In genomic region chr11:14259186-14259784, GRCh38 we compare ENCODE assay signal across 24 cellular contexts.
DNase-seq lines count a peak whose midpoint lies in the region; ATAC-seq and TF ChIP-seq lines count a peak whose summit lies in the region.
"Had no signal": no experiment of that assay in that cellular context is flagged by ENCODE, and none has a peak within 500 bp of the region (broad histone marks: within the 10 kb centered on the region; RNA-seq: fewer than 3 reads in every experiment).

No MANE protein-coding gene starts in this region.

- TF ChIP-seq CTCF in WTC11 (IDR thresholded peaks at IDR 0.05) (no peak), esophagus muscularis mucosa (IDR thresholded peaks at IDR 0.05) (no peak)

- H3K4me1 ChIP-seq in esophagus muscularis mucosa = peaks cover 0 to 15% (median 8%) of the 10 kb centered on the region in 4 donors
- no peaks in the 10 kb centered on the region for H3K4me1 ChIP-seq in SJCRH30

- H3K27me3 ChIP-seq in esophagus muscularis mucosa (peaks cover 0 to 22% (median 0%) of the 10 kb centered on the region in 4 donors), SJCRH30 (no peaks in the 10 kb centered on the region)

- H3K9me3 Mint-ChIP-seq in WTC11 = peaks cover 22% of the 10 kb centered on the region
- H3K9me3 Mint-ChIP-seq in stimulated activated effector memory CD8-positive, alpha-beta T cell treated with anti-CD3 and anti-CD28 coated beads, Interleukin-12 subunit alpha, Interleukin-12 subunit beta, amount 100 ng/mL, for 72 hours = no peaks in the 10 kb centered on the region
- H3K9me3 Mint-ChIP-seq: activated CD4-positive, alpha-beta T cell treated with anti-CD3 and anti-CD28 coated beads, Interleukin-2, amount 10 ng/mL, durations not matched to agents 24 days and 14 days; brain; CD8-positive, alpha-beta T cell had no signal

- ATAC-seq in WTC11 (peak; percentile 28), HG03175 (IDR thresholded peaks at IDR 0.05; ENCODE audit: unreplicated experiment) (no peak)
- ATAC-seq in stimulated activated effector memory CD8-positive, alpha-beta T cell treated with anti-CD3 and anti-CD28 coated beads, Interleukin-12 subunit alpha, Interleukin-12 subunit beta, amount 100 ng/mL, for 72 hours = no peak
- ATAC-seq: CD8-positive, alpha-beta T cell; naive thymus-derived CD4-positive, alpha-beta T cell had no signal

- H3K9me3 ChIP-seq in esophagus muscularis mucosa (no peaks in the 10 kb centered on the region), SJCRH30 (replicated peaks) (no peaks in the 10 kb centered on the region)

- intact Hi-C loops in esophagus muscularis mucosa (cut with DNase I) = no loop called here

- DNase-seq in NCI-H2227 (lab: John Stamatoyannopoulos, UW; ENCODE audit: unreplicated experiment) (peak; percentile 14), NCI-H2227 treated with DMSO at 0.1 percent for 48 hours (lab: John Stamatoyannopoulos, UW) (no peak), WTC11 (ENCODE audit: low spot score) (peak; percentile 38), esophagus muscularis mucosa (ENCODE audit: extremely low spot score) (peak; percentile 57), SJCRH30 (no peak)
- no peak for DNase-seq in stimulated activated effector memory CD8-positive, alpha-beta T cell treated with anti-CD3 and anti-CD28 coated beads, Interleukin-12 subunit alpha, Interleukin-12 subunit beta, amount 100 ng/mL, for 72 hours (ENCODE audit: low spot score in 2 of 2)
- no peak for DNase-seq in activated CD8-positive, alpha-beta memory T cell treated with anti-CD3 and anti-CD28 coated beads, Interleukin-2, amount 50 U/mL, for 4 hours
- DNase-seq: activated CD4-positive, alpha-beta T cell treated with anti-CD3 and anti-CD28 coated beads, Interleukin-2, amount 10 ng/mL, durations not matched to agents 24 days and 14 days; activated T-cell treated with anti-CD3 and anti-CD28 coated beads, Interleukin-2, amount 50 U/mL, for 48 hours; AML-193; CD8-positive, alpha-beta T cell; GDM1; kidney; midbrain; naive thymus-derived CD4-positive, alpha-beta T cell; NCI-H1105; NCI-H2029 treated with DMSO at 0.1 percent for 48 hours; occipital lobe; PC-3; stimulated activated naive CD4-positive, alpha-beta T cell treated with Interleukin-2 at 50 U/mL for 16 hours; T-helper 2 cell had no signal

- no peak for TF ChIP-seq POLR2A in esophagus muscularis mucosa (IDR thresholded peaks at IDR 0.05; ENCODE audit: low read depth)

- POLR2A ChIA-PET in WTC11 (lab: Charles Lee) = interaction anchor here (0.7 kb wide), 1 partner anchor 154 kb away, joined by 3 read pairs; no protein-coding TSS in a partner anchor

- H3K36me3 Mint-ChIP-seq in WTC11 = peaks cover 20% of the 10 kb centered on the region
- H3K36me3 Mint-ChIP-seq in stimulated activated effector memory CD8-positive, alpha-beta T cell treated with anti-CD3 and anti-CD28 coated beads, Interleukin-12 subunit alpha, Interleukin-12 subunit beta, amount 100 ng/mL, for 72 hours = no peaks in the 10 kb centered on the region
- H3K36me3 Mint-ChIP-seq: brain had no signal

- H3K27me3 Mint-ChIP-seq in WTC11 (ENCODE audit: low read depth) = peaks cover 16% of the 10 kb centered on the region
- H3K27me3 Mint-ChIP-seq: activated CD4-positive, alpha-beta T cell treated with anti-CD3 and anti-CD28 coated beads, Interleukin-2, amount 10 ng/mL, durations not matched to agents 24 days and 14 days had no signal

- no peak overlapping the region for H3K27ac Mint-ChIP-seq in WTC11
- H3K27ac Mint-ChIP-seq in stimulated activated effector memory CD8-positive, alpha-beta T cell treated with anti-CD3 and anti-CD28 coated beads, Interleukin-12 subunit alpha, Interleukin-12 subunit beta, amount 100 ng/mL, for 72 hours = peak overlapping the region; percentile 63
- H3K27ac Mint-ChIP-seq: activated CD4-positive, alpha-beta T cell treated with anti-CD3 and anti-CD28 coated beads, Interleukin-2, amount 10 ng/mL, durations not matched to agents 24 days and 14 days; CD8-positive, alpha-beta T cell; naive thymus-derived CD4-positive, alpha-beta T cell had no signal

- H3K36me3 ChIP-seq in esophagus muscularis mucosa (no peaks in the 10 kb centered on the region), SJCRH30 (no peaks in the 10 kb centered on the region)

- 68% methylated on average over 38 of the region's 38 CpGs for WGBS in esophagus muscularis mucosa

- no peak overlapping the region for H3K4me3 Mint-ChIP-seq in WTC11
- H3K4me3 Mint-ChIP-seq in stimulated activated effector memory CD8-positive, alpha-beta T cell treated with anti-CD3 and anti-CD28 coated beads, Interleukin-12 subunit alpha, Interleukin-12 subunit beta, amount 100 ng/mL, for 72 hours = no peak overlapping the region
- H3K4me3 Mint-ChIP-seq: activated CD4-positive, alpha-beta T cell treated with anti-CD3 and anti-CD28 coated beads, Interleukin-2, amount 10 ng/mL, durations not matched to agents 24 days and 14 days; brain; CD8-positive, alpha-beta T cell had no signal

- H3K4me3 ChIP-seq in esophagus muscularis mucosa = no peak overlapping the region
- H3K4me3 ChIP-seq in SJCRH30 = no peak overlapping the region
- H3K4me3 ChIP-seq: coronary artery had no signal

- CTCF ChIA-PET in WTC11 (lab: Charles Lee) = interaction anchor here (1.3 to 1.9 kb wide), 2 partner anchors 159 to 196 kb away, joined by 8 to 11 read pairs; no protein-coding TSS in a partner anchor

- H3K4me1 Mint-ChIP-seq in WTC11 = no peaks in the 10 kb centered on the region
- H3K4me1 Mint-ChIP-seq in stimulated activated effector memory CD8-positive, alpha-beta T cell treated with anti-CD3 and anti-CD28 coated beads, Interleukin-12 subunit alpha, Interleukin-12 subunit beta, amount 100 ng/mL, for 72 hours = no peaks in the 10 kb centered on the region
- H3K4me1 Mint-ChIP-seq: activated CD4-positive, alpha-beta T cell treated with anti-CD3 and anti-CD28 coated beads, Interleukin-2, amount 10 ng/mL, durations not matched to agents 24 days and 14 days; naive thymus-derived CD4-positive, alpha-beta T cell had no signal

- no peak overlapping the region for H3K27ac ChIP-seq in esophagus muscularis mucosa (replicated peaks in 1 of 4)
- H3K27ac ChIP-seq in SJCRH30 = no peak overlapping the region
- H3K27ac ChIP-seq: coronary artery had no signal

- TF ChIP-seq EP300 in esophagus muscularis mucosa (IDR thresholded peaks at IDR 0.05) = no peak

TF ChIP-seq in WTC11, 78 proteins besides CTCF, POLR2A, EP300 and RAD21 (continues in another document):
- TF ChIP-seq NFYB (CRISPR knock-in tag; conservative IDR thresholded peaks at IDR 0.05; ENCODE audit: low read depth) = no peak
- no peak for TF ChIP-seq SP1 (CRISPR knock-in tag; conservative IDR thresholded peaks at IDR 0.05)
- no peak for TF ChIP-seq ZNF416 (CRISPR knock-in tag; IDR thresholded peaks at IDR 0.05)
- TF ChIP-seq, protein P1, sequence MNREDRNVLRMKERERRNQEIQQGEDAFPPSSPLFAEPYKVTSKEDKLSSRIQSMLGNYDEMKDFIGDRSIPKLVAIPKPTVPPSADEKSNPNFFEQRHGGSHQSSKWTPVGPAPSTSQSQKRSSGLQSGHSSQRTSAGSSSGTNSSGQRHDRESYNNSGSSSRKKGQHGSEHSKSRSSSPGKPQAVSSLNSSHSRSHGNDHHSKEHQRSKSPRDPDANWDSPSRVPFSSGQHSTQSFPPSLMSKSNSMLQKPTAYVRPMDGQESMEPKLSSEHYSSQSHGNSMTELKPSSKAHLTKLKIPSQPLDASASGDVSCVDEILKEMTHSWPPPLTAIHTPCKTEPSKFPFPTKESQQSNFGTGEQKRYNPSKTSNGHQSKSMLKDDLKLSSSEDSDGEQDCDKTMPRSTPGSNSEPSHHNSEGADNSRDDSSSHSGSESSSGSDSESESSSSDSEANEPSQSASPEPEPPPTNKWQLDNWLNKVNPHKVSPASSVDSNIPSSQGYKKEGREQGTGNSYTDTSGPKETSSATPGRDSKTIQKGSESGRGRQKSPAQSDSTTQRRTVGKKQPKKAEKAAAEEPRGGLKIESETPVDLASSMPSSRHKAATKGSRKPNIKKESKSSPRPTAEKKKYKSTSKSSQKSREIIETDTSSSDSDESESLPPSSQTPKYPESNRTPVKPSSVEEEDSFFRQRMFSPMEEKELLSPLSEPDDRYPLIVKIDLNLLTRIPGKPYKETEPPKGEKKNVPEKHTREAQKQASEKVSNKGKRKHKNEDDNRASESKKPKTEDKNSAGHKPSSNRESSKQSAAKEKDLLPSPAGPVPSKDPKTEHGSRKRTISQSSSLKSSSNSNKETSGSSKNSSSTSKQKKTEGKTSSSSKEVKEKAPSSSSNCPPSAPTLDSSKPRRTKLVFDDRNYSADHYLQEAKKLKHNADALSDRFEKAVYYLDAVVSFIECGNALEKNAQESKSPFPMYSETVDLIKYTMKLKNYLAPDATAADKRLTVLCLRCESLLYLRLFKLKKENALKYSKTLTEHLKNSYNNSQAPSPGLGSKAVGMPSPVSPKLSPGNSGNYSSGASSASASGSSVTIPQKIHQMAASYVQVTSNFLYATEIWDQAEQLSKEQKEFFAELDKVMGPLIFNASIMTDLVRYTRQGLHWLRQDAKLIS (CRISPR knock-in tag; IDR thresholded peaks at IDR 0.05; ENCODE audit: borderline replicate concordance) = no peak
- TF ChIP-seq, protein P2, sequence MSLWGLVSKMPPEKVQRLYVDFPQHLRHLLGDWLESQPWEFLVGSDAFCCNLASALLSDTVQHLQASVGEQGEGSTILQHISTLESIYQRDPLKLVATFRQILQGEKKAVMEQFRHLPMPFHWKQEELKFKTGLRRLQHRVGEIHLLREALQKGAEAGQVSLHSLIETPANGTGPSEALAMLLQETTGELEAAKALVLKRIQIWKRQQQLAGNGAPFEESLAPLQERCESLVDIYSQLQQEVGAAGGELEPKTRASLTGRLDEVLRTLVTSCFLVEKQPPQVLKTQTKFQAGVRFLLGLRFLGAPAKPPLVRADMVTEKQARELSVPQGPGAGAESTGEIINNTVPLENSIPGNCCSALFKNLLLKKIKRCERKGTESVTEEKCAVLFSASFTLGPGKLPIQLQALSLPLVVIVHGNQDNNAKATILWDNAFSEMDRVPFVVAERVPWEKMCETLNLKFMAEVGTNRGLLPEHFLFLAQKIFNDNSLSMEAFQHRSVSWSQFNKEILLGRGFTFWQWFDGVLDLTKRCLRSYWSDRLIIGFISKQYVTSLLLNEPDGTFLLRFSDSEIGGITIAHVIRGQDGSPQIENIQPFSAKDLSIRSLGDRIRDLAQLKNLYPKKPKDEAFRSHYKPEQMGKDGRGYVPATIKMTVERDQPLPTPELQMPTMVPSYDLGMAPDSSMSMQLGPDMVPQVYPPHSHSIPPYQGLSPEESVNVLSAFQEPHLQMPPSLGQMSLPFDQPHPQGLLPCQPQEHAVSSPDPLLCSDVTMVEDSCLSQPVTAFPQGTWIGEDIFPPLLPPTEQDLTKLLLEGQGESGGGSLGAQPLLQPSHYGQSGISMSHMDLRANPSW (CRISPR knock-in tag; conservative IDR thresholded peaks at IDR 0.05; ENCODE audit: low read depth) = no peak
- no peak for TF ChIP-seq HMGA2 (CRISPR knock-in tag; IDR thresholded peaks at IDR 0.05)
- no peak for TF ChIP-seq TCF7 (CRISPR knock-in tag; IDR thresholded peaks at IDR 0.05; ENCODE audit: low read depth)

Comparison
In these comparisons a context has a peak if more than half of its experiments do, and no peak if none do; other contexts are left out.
1. DNase-seq: peak in NCI-H2227 (single experiment), WTC11 (single experiment) and esophagus muscularis mucosa (single experiment); none in NCI-H2227 treated with DMSO at 0.1 percent for 48 hours (single experiment), stimulated activated effector memory CD8-positive, alpha-beta T cell treated with anti-CD3 and anti-CD28 coated beads, Interleukin-12 subunit alpha, Interleukin-12 subunit beta, amount 100 ng/mL, for 72 hours (0 of 2), activated CD8-positive, alpha-beta memory T cell treated with anti-CD3 and anti-CD28 coated beads, Interleukin-2, amount 50 U/mL, for 4 hours (single experiment) and SJCRH30 (0 of 2).